ENCODE assay signal across 10 cellular contexts in genomic region chr10:2137549-2138174, GRCh38.
DNase-seq lines count a peak whose midpoint lies in the region; ATAC-seq and TF ChIP-seq lines count a peak whose summit lies in the region.
"Had no signal": no experiment of that assay in that cellular context is flagged by ENCODE, and none has a peak within 500 bp of the region (broad histone marks: within the 10 kb centered on the region; RNA-seq: fewer than 3 reads in every experiment).

No MANE protein-coding gene starts in this region.

- no peak for DNase-seq in stimulated activated naive CD8-positive, alpha-beta T cell treated with anti-CD3 and anti-CD28 coated beads, Interleukin-15, Interleukin-2, amounts not matched to agents 100 U/mL and 50 U/mL, for 24 hours
- DNase-seq in stimulated activated naive CD8-positive, alpha-beta T cell treated with anti-CD3 and anti-CD28 coated beads, Interleukin-15, amount 100 ng/mL, for 72 hours, result no peak
- DNase-seq in LNCaP clone FGC (ENCODE audit: low read depth), result peak; percentile 2
- DNase-seq in chondrocyte (ENCODE audit: low spot score), result no peak
- DNase-seq in dorsolateral prefrontal cortex, result no peak
- DNase-seq in CD4-positive, alpha-beta memory T cell, result no peak
- DNase-seq in NCI-H1930 (lab: John Stamatoyannopoulos, UW), result no peak
- DNase-seq: activated CD8-positive, alpha-beta memory T cell treated with anti-CD3 and anti-CD28 coated beads for 24 hours; effector memory CD4-positive, alpha-beta T cell had no signal

- H3K9me3 Mint-ChIP-seq in stimulated activated naive CD8-positive, alpha-beta T cell treated with anti-CD3 and anti-CD28 coated beads, Interleukin-15, amount 100 ng/mL, for 72 hours, result no peaks in the 10 kb centered on the region
- H3K9me3 Mint-ChIP-seq in chondrocyte (ENCODE audit: low read depth), result peaks cover under 1% of the 10 kb centered on the region
- peaks cover 0 to 9% (median 0%) of the 10 kb centered on the region in 8 donors for H3K9me3 Mint-ChIP-seq in CD4-positive, alpha-beta memory T cell

- POLR2A ChIA-PET in CD4-positive, alpha-beta memory T cell (lab: Charles Lee; ENCODE audit: partially characterized antibody), result no interaction called here

- H3K4me3 Mint-ChIP-seq in stimulated activated naive CD8-positive, alpha-beta T cell treated with anti-CD3 and anti-CD28 coated beads, Interleukin-15, amount 100 ng/mL, for 72 hours, result no peak overlapping the region
- no peak overlapping the region for H3K4me3 Mint-ChIP-seq in chondrocyte (ENCODE audit: unreplicated experiment)
- no peak overlapping the region for H3K4me3 Mint-ChIP-seq in CD4-positive, alpha-beta memory T cell

- H3K27ac ChIP-seq in dorsolateral prefrontal cortex, result no peak overlapping the region
- no peak overlapping the region for H3K27ac ChIP-seq in CD4-positive, alpha-beta memory T cell (ENCODE audit: low read depth, low read length)

- H3K4me1 ChIP-seq in CD4-positive, alpha-beta memory T cell (ENCODE audit: insufficient read depth, low read length), result no peaks in the 10 kb centered on the region

- H3K4me1 Mint-ChIP-seq in stimulated activated naive CD8-positive, alpha-beta T cell treated with anti-CD3 and anti-CD28 coated beads, Interleukin-15, amount 100 ng/mL, for 72 hours, result no peaks in the 10 kb centered on the region
- H3K4me1 Mint-ChIP-seq in chondrocyte (ENCODE audit: low read depth), result peaks cover 5% of the 10 kb centered on the region
- no peaks in the 10 kb centered on the region for H3K4me1 Mint-ChIP-seq in CD4-positive, alpha-beta memory T cell

- peak; percentile 36 for ATAC-seq in stimulated activated naive CD8-positive, alpha-beta T cell treated with anti-CD3 and anti-CD28 coated beads, Interleukin-15, Interleukin-2, amounts not matched to agents 100 U/mL and 50 U/mL, for 24 hours
- no peak for ATAC-seq in stimulated activated naive CD8-positive, alpha-beta T cell treated with anti-CD3 and anti-CD28 coated beads, Interleukin-15, amount 100 ng/mL, for 72 hours
- no peak for ATAC-seq in GM21381 (IDR thresholded peaks at IDR 0.05; ENCODE audit: unreplicated experiment)

- TF ChIP-seq CTCF in LNCaP clone FGC (IDR thresholded peaks at IDR 0.05; ENCODE audit: control insufficient read depth, extremely low read depth, insufficient read depth) (peak; percentile 56), chondrocyte (IDR thresholded peaks at IDR 0.05) (peak; percentile 75), dorsolateral prefrontal cortex (IDR thresholded peaks at IDR 0.05 in 54 of 56, conservative IDR thresholded peaks at IDR 0.05 in 2 of 56; ENCODE audit: low read depth in 1 of 56, partially characterized antibody in 56 of 56) (peak in 25 of 56 donors; percentile 11 to 57 (median 24))

- H3K9me3 ChIP-seq in CD4-positive, alpha-beta memory T cell (ENCODE audit: control insufficient read depth in 1 of 2, low read length in 2 of 2), result no peaks in the 10 kb centered on the region

- intact Hi-C loops in dorsolateral prefrontal cortex (cut with DNase I), result no loop called here
- intact Hi-C loops in CD4-positive, alpha-beta memory T cell (cut with micrococcal nuclease), result no loop called here

- no peaks in the 10 kb centered on the region for H3K36me3 ChIP-seq in CD4-positive, alpha-beta memory T cell (ENCODE audit: insufficient read depth, low read length)

- H3K27me3 ChIP-seq in dorsolateral prefrontal cortex, result peaks cover 0 to 3% (median 0%) of the 10 kb centered on the region in 45 donors
- H3K27me3 ChIP-seq in CD4-positive, alpha-beta memory T cell (ENCODE audit: insufficient read depth, low read length), result no peaks in the 10 kb centered on the region

- H3K36me3 Mint-ChIP-seq in chondrocyte (ENCODE audit: low read depth), result no peaks in the 10 kb centered on the region
- no peaks in the 10 kb centered on the region for H3K36me3 Mint-ChIP-seq in CD4-positive, alpha-beta memory T cell

- H3K27me3 Mint-ChIP-seq in stimulated activated naive CD8-positive, alpha-beta T cell treated with anti-CD3 and anti-CD28 coated beads, Interleukin-15, amount 100 ng/mL, for 72 hours, result no peaks in the 10 kb centered on the region
- H3K27me3 Mint-ChIP-seq in chondrocyte (ENCODE audit: low read depth), result no peaks in the 10 kb centered on the region
- H3K27me3 Mint-ChIP-seq in CD4-positive, alpha-beta memory T cell, result peaks cover 0 to 3% of the 10 kb centered on the region in 2 donors

- CTCF ChIA-PET in CD4-positive, alpha-beta memory T cell (lab: Charles Lee; ENCODE audit: partially characterized antibody), result interaction anchor here (1.0 to 1.7 kb wide), 2 partner anchors 12 to 18 kb away, joined by 3 to 4 read pairs; no protein-coding TSS in a partner anchor

- no peak overlapping the region for H3K4me3 ChIP-seq in LNCaP clone FGC (ENCODE audit: low read depth, low read length)
- no peak overlapping the region for H3K4me3 ChIP-seq in dorsolateral prefrontal cortex
- no peak overlapping the region for H3K4me3 ChIP-seq in CD4-positive, alpha-beta memory T cell (ENCODE audit: low read length in 2 of 2)

- peak overlapping the region in 1 of 2 donors; percentile 9 for H3K27ac Mint-ChIP-seq in stimulated activated naive CD8-positive, alpha-beta T cell treated with anti-CD3 and anti-CD28 coated beads, Interleukin-15, amount 100 ng/mL, for 72 hours
- H3K27ac Mint-ChIP-seq in chondrocyte (ENCODE audit: unreplicated experiment), result no peak overlapping the region
- H3K27ac Mint-ChIP-seq in CD4-positive, alpha-beta memory T cell, result no peak overlapping the region
